ENCODE assay signal across 8 cellular contexts in genomic region chr16:89925596-89926079, GRCh38. TPM values are rescaled to one million over a fixed set of nuclear protein-coding genes. Genes with fewer than 3 reads are reported as not detected.
DNase-seq lines count a peak whose midpoint lies in the region; ATAC-seq, FAIRE-seq and TF ChIP-seq lines count a peak whose summit lies in the region.

No MANE protein-coding gene starts in this region.

- DNase-seq in Caco-2: no peak
- DNase-seq in choroid plexus epithelial cell (ENCODE audit: low read depth): peak; percentile 25
- DNase-seq in nephron progenitor cell: no peak
- no peak for DNase-seq in NCI-H187 treated with DMSO at 0.1 percent for 48 hours (lab: John Stamatoyannopoulos, UW)
- no peak for DNase-seq in urothelium cell line (ENCODE audit: low spot score)

- no peaks in the 10 kb centered on the region for H3K9me3 ChIP-seq in Caco-2

- no peaks in the 10 kb centered on the region for H3K9me3 Mint-ChIP-seq in Caco-2 (ENCODE audit: unreplicated experiment)
- no peaks in the 10 kb centered on the region for H3K9me3 Mint-ChIP-seq in nephron progenitor cell

- H3K4me1 Mint-ChIP-seq in Caco-2 (ENCODE audit: low read depth, unreplicated experiment) (no peaks in the 10 kb centered on the region), nephron progenitor cell (peaks cover 24% of the 10 kb centered on the region)

- ATAC-seq in HG03432 (IDR thresholded peaks at IDR 0.05; ENCODE audit: unreplicated experiment) (peak; percentile 9), GM21576 (IDR thresholded peaks at IDR 0.05; ENCODE audit: unreplicated experiment) (no peak), HG03520 (IDR thresholded peaks at IDR 0.05; ENCODE audit: unreplicated experiment) (no peak)

- H3K27ac Mint-ChIP-seq in Caco-2 (ENCODE audit: unreplicated experiment) (no peak overlapping the region), nephron progenitor cell (no peak overlapping the region)

- H3K4me1 ChIP-seq in Caco-2: peaks cover 31% of the 10 kb centered on the region

- peaks cover 19% of the 10 kb centered on the region for H3K36me3 Mint-ChIP-seq in Caco-2 (ENCODE audit: insufficient read depth, unreplicated experiment)
- peaks cover 15% of the 10 kb centered on the region for H3K36me3 Mint-ChIP-seq in nephron progenitor cell (ENCODE audit: low read depth)

- FAIRE-seq in urothelium cell line (lab: Jason Lieb, UNC): no peak

- no peaks in the 10 kb centered on the region for H3K36me3 ChIP-seq in Caco-2 (ENCODE audit: control insufficient read depth, insufficient read depth, low read length)

- no TSS peak for BruUV-seq in Caco-2 (replicated peaks; lab: Mats Ljungman, UMichigan)

- no peak for TF ChIP-seq CTCF in Caco-2 (IDR thresholded peaks at IDR 0.05; ENCODE audit: insufficient read depth in 1 of 2, low read depth in 1 of 2, low read length in 1 of 2, severe bottlenecking in 1 of 2, unreplicated experiment in 1 of 2)
- no peak for TF ChIP-seq CTCF in choroid plexus epithelial cell (conservative IDR thresholded peaks at IDR 0.05; ENCODE audit: low read depth, low read length)
- TF ChIP-seq CTCF in nephron progenitor cell (IDR thresholded peaks at IDR 0.05): no peak

- H3K27me3 Mint-ChIP-seq in Caco-2 (ENCODE audit: insufficient read depth, unreplicated experiment): no peaks in the 10 kb centered on the region
- no peaks in the 10 kb centered on the region for H3K27me3 Mint-ChIP-seq in nephron progenitor cell (ENCODE audit: low read depth, poor library complexity)

- POLR2A ChIA-PET in Caco-2 (lab: Charles Lee): no interaction called here

- intact Hi-C loops in Caco-2 (cut with micrococcal nuclease; ENCODE audit: unreplicated experiment): loop anchor here (10.0 kb wide), 1 partner anchor 101 kb away; the partner anchor contains the start of gene SPIRE2

- H3K4me3 Mint-ChIP-seq in Caco-2 (ENCODE audit: unreplicated experiment) (peak overlapping the region; percentile 70), nephron progenitor cell (peak overlapping the region; percentile 79)

- CTCF ChIA-PET in Caco-2 (lab: Charles Lee): interaction anchor here (0.7 kb wide), 1 partner anchor 187 kb away, joined by 3 read pairs; no protein-coding TSS in a partner anchor

- H3K4me3 ChIP-seq in Caco-2 (ENCODE audit: low read depth, low read length): peak overlapping the region; percentile 52
- H3K4me3 ChIP-seq in choroid plexus epithelial cell (ENCODE audit: low read depth, low read length): peak overlapping the region; percentile 65

- 0 out of 2 replicates have a peak, but pooled peaks cover 2% of the 10 kb centered on the region for H3K27me3 ChIP-seq in Caco-2 (replicated peaks; ENCODE audit: control insufficient read depth, insufficient read depth, low read length)

RNA-seq across cellular contexts. Expression of gene TUBB3, which starts 2.5 kb away (rescaled TPM):
- total RNA-seq in Caco-2 (2022): 31.3 and 37.5 TPM in 2 replicates

RNA-seq across cellular contexts. Expression of gene MC1R, which starts 7.0 kb away (rescaled TPM):
- 5.6 and 6.5 TPM in 2 replicates for total RNA-seq in Caco-2 (2022)

RNA-seq across cellular contexts. Expression of gene DEF8, which starts 22.9 kb away (rescaled TPM):
- total RNA-seq in Caco-2 (2022): 132 and 145 TPM in 2 replicates

RNA-seq across cellular contexts. Expression of gene TCF25, which starts 52.2 kb away (rescaled TPM):
- total RNA-seq in Caco-2 (2022): 196 and 244 TPM in 2 replicates
